1 cellular context compared by ENCODE assay signal in the genomic region with DNA sequence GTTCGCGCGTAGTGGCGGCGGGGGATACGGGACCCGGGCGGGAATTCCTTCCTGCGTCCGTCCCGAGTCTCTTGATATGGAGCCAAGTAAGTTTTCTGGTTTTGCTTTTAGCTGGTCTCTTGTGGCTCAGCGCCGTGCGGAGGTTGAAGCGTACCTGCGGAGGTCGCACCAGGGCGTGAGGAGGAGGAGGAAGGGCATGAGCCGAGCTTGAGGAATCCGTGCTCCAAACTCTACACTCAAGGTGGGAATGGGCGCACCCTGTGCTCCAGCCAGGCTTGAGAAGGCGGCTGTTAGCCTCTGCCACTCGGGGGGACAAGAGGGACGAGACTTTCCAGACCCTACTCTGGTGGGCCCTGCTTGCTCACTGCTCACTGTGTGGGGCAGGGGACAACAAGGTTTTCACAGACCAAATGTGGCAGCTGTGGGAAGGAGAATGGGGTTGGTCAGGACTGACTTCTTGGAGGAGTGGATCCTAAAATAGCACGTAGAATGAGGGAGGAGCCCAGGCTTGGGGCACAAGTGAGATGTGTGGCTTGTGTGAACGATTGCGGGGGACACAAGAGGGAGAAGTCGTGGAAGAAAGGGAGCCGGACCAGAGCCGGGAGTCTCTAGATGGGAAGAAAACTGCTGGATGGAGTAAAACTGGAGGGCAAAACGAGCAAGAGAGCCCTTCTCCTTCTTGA.
TF ChIP-seq lines count a peak whose summit lies in the region.

No MANE protein-coding gene starts in this region.

TF ChIP-seq in K562, 482 proteins besides CTCF, POLR2A, EP300 and RAD21 (continues in another document):
- TF ChIP-seq ZFPM2 (CRISPR knock-in tag; IDR thresholded peaks at IDR 0.05) (no peak), SAP30 (IDR thresholded peaks at IDR 0.05; ENCODE audit: borderline replicate concordance, insufficient read depth, low read depth, low read length, poor library complexity, severe bottlenecking) (peak; percentile 44), ZNF239 (CRISPR knock-in tag; IDR thresholded peaks at IDR 0.05) (no peak), CCNT2 (IDR thresholded peaks at IDR 0.05; ENCODE audit: borderline replicate concordance, extremely low read depth, insufficient read length, low read depth, low read length) (no peak), CBX8 (IDR thresholded peaks at IDR 0.05; ENCODE audit: borderline replicate concordance, extremely low read depth, low read depth, low read length, poor library complexity, severe bottlenecking) (no peak), FOXP1 (CRISPR knock-in tag; IDR thresholded peaks at IDR 0.05) (0 out of 2 replicates have a peak, but pooled peaks have one; percentile 10), ZC3H8 (IDR thresholded peaks at IDR 0.05) (no peak), STAT5A (IDR thresholded peaks at IDR 0.05; ENCODE audit: borderline replicate concordance, low read length) (no peak), SLC30A9 (CRISPR knock-in tag; IDR thresholded peaks at IDR 0.05) (no peak), SMARCA4 (IDR thresholded peaks at IDR 0.05) (no peak), MTF1 (CRISPR knock-in tag; IDR thresholded peaks at IDR 0.05; ENCODE audit: borderline replicate concordance) (no peak), MXI1 (IDR thresholded peaks at IDR 0.05; ENCODE audit: low read depth, low read length) (no peak), FOXA1 (IDR thresholded peaks at IDR 0.05; ENCODE audit: borderline replicate concordance) (no peak), PHF8 (IDR thresholded peaks at IDR 0.05; ENCODE audit: borderline replicate concordance, low read length) (no peak), MTA3 (IDR thresholded peaks at IDR 0.05; ENCODE audit: borderline replicate concordance) (no peak), NR3C1 (CRISPR knock-in tag; IDR thresholded peaks at IDR 0.05) (no peak), TAF15 (IDR thresholded peaks at IDR 0.05; ENCODE audit: low read depth, low read length) (no peak), PHB (CRISPR knock-in tag; IDR thresholded peaks at IDR 0.05) (no peak), TOE1 (IDR thresholded peaks at IDR 0.05; ENCODE audit: borderline replicate concordance) (no peak), TOE1 (CRISPR knock-in tag; IDR thresholded peaks at IDR 0.05; ENCODE audit: borderline replicate concordance, low read depth) (no peak), XRCC3 (IDR thresholded peaks at IDR 0.05) (no peak), KDM5B (IDR thresholded peaks at IDR 0.05; ENCODE audit: insufficient replicate concordance, low read depth, low read length) (peak; percentile 24), MAZ (CRISPR knock-in tag; conservative IDR thresholded peaks at IDR 0.05 in 1 of 2, IDR thresholded peaks at IDR 0.05 in 1 of 2) (no peak), ATF7 (IDR thresholded peaks at IDR 0.05) (no peak), EP400 (IDR thresholded peaks at IDR 0.05) (no peak), SMARCC2 (IDR thresholded peaks at IDR 0.05; ENCODE audit: low read depth) (no peak; the same call in 1 of the 2 replicates), BRD4 (IDR thresholded peaks at IDR 0.05) (no peak), MEF2A (IDR thresholded peaks at IDR 0.05; ENCODE audit: control insufficient read depth, low read depth, low read length) (peak; percentile 52; the same call in 1 of the 2 replicates), CBX5 (IDR thresholded peaks at IDR 0.05; ENCODE audit: borderline replicate concordance, low read depth) (no peak), BMI1 (IDR thresholded peaks at IDR 0.05; ENCODE audit: low read length) (no peak), RCOR1 (IDR thresholded peaks at IDR 0.05; ENCODE audit: borderline replicate concordance in 1 of 2, low read depth in 2 of 2, low read length in 2 of 2) (no peak), ZNF695 (CRISPR knock-in tag; IDR thresholded peaks at IDR 0.05) (no peak), KLF6 (CRISPR knock-in tag; IDR thresholded peaks at IDR 0.05; ENCODE audit: borderline replicate concordance) (no peak), ZNF699 (CRISPR knock-in tag; IDR thresholded peaks at IDR 0.05; ENCODE audit: insufficient replicate concordance) (no peak), PURB (CRISPR knock-in tag; IDR thresholded peaks at IDR 0.05; ENCODE audit: low read depth) (no peak), ZEB2 (IDR thresholded peaks at IDR 0.05) (no peak), ZFP1 (CRISPR knock-in tag; IDR thresholded peaks at IDR 0.05) (no peak), KDM2B (CRISPR knock-in tag; IDR thresholded peaks at IDR 0.05) (0 out of 2 replicates have a peak, but pooled peaks have one; percentile 18)
- TF ChIP-seq, protein P1, sequence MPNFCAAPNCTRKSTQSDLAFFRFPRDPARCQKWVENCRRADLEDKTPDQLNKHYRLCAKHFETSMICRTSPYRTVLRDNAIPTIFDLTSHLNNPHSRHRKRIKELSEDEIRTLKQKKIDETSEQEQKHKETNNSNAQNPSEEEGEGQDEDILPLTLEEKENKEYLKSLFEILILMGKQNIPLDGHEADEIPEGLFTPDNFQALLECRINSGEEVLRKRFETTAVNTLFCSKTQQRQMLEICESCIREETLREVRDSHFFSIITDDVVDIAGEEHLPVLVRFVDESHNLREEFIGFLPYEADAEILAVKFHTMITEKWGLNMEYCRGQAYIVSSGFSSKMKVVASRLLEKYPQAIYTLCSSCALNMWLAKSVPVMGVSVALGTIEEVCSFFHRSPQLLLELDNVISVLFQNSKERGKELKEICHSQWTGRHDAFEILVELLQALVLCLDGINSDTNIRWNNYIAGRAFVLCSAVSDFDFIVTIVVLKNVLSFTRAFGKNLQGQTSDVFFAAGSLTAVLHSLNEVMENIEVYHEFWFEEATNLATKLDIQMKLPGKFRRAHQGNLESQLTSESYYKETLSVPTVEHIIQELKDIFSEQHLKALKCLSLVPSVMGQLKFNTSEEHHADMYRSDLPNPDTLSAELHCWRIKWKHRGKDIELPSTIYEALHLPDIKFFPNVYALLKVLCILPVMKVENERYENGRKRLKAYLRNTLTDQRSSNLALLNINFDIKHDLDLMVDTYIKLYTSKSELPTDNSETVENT (CRISPR knock-in tag; IDR thresholded peaks at IDR 0.05): no peak
- TF ChIP-seq, protein P2, sequence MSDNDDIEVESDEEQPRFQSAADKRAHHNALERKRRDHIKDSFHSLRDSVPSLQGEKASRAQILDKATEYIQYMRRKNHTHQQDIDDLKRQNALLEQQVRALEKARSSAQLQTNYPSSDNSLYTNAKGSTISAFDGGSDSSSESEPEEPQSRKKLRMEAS (CRISPR knock-in tag; IDR thresholded peaks at IDR 0.05): no peak
- TF ChIP-seq, protein P3, sequence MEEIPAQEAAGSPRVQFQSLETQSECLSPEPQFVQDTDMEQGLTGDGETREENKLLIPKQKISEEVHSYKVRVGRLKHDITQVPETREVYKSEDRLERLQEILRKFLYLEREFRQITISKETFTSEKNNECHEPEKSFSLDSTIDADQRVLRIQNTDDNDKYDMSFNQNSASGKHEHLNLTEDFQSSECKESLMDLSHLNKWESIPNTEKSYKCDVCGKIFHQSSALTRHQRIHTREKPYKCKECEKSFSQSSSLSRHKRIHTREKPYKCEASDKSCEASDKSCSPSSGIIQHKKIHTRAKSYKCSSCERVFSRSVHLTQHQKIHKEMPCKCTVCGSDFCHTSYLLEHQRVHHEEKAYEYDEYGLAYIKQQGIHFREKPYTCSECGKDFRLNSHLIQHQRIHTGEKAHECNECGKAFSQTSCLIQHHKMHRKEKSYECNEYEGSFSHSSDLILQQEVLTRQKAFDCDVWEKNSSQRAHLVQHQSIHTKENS (CRISPR knock-in tag; IDR thresholded peaks at IDR 0.05): no peak
- TF ChIP-seq, protein P4, sequence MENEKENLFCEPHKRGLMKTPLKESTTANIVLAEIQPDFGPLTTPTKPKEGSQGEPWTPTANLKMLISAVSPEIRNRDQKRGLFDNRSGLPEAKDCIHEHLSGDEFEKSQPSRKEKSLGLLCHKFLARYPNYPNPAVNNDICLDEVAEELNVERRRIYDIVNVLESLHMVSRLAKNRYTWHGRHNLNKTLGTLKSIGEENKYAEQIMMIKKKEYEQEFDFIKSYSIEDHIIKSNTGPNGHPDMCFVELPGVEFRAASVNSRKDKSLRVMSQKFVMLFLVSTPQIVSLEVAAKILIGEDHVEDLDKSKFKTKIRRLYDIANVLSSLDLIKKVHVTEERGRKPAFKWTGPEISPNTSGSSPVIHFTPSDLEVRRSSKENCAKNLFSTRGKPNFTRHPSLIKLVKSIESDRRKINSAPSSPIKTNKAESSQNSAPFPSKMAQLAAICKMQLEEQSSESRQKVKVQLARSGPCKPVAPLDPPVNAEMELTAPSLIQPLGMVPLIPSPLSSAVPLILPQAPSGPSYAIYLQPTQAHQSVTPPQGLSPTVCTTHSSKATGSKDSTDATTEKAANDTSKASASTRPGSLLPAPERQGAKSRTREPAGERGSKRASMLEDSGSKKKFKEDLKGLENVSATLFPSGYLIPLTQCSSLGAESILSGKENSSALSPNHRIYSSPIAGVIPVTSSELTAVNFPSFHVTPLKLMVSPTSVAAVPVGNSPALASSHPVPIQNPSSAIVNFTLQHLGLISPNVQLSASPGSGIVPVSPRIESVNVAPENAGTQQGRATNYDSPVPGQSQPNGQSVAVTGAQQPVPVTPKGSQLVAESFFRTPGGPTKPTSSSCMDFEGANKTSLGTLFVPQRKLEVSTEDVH (IDR thresholded peaks at IDR 0.05; ENCODE audit: low read depth, partially characterized antibody): no peak
- TF ChIP-seq, protein P5, sequence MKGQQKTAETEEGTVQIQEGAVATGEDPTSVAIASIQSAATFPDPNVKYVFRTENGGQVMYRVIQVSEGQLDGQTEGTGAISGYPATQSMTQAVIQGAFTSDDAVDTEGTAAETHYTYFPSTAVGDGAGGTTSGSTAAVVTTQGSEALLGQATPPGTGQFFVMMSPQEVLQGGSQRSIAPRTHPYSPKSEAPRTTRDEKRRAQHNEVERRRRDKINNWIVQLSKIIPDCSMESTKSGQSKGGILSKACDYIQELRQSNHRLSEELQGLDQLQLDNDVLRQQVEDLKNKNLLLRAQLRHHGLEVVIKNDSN (CRISPR knock-in tag; IDR thresholded peaks at IDR 0.05): no peak
- TF ChIP-seq, protein P6, sequence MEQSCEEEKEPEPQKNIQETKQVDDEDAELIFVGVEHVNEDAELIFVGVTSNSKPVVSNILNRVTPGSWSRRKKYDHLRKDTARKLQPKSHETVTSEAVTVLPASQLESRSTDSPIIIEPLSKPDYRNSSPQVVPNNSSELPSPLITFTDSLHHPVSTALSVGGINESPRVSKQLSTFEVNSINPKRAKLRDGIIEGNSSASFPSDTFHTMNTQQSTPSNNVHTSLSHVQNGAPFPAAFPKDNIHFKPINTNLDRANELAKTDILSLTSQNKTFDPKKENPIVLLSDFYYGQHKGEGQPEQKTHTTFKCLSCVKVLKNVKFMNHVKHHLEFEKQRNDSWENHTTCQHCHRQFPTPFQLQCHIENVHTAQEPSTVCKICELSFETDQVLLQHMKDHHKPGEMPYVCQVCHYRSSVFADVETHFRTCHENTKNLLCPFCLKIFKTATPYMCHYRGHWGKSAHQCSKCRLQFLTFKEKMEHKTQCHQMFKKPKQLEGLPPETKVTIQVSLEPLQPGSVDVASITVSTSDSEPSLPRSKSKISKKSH (CRISPR knock-in tag; IDR thresholded peaks at IDR 0.05): no peak
- TF ChIP-seq, protein P7, sequence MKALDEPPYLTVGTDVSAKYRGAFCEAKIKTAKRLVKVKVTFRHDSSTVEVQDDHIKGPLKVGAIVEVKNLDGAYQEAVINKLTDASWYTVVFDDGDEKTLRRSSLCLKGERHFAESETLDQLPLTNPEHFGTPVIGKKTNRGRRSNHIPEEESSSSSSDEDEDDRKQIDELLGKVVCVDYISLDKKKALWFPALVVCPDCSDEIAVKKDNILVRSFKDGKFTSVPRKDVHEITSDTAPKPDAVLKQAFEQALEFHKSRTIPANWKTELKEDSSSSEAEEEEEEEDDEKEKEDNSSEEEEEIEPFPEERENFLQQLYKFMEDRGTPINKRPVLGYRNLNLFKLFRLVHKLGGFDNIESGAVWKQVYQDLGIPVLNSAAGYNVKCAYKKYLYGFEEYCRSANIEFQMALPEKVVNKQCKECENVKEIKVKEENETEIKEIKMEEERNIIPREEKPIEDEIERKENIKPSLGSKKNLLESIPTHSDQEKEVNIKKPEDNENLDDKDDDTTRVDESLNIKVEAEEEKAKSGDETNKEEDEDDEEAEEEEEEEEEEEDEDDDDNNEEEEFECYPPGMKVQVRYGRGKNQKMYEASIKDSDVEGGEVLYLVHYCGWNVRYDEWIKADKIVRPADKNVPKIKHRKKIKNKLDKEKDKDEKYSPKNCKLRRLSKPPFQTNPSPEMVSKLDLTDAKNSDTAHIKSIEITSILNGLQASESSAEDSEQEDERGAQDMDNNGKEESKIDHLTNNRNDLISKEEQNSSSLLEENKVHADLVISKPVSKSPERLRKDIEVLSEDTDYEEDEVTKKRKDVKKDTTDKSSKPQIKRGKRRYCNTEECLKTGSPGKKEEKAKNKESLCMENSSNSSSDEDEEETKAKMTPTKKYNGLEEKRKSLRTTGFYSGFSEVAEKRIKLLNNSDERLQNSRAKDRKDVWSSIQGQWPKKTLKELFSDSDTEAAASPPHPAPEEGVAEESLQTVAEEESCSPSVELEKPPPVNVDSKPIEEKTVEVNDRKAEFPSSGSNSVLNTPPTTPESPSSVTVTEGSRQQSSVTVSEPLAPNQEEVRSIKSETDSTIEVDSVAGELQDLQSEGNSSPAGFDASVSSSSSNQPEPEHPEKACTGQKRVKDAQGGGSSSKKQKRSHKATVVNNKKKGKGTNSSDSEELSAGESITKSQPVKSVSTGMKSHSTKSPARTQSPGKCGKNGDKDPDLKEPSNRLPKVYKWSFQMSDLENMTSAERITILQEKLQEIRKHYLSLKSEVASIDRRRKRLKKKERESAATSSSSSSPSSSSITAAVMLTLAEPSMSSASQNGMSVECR (CRISPR knock-in tag; IDR thresholded peaks at IDR 0.05): peak; percentile 12; the same call in 1 of the 2 replicates
- TF ChIP-seq, protein P8, sequence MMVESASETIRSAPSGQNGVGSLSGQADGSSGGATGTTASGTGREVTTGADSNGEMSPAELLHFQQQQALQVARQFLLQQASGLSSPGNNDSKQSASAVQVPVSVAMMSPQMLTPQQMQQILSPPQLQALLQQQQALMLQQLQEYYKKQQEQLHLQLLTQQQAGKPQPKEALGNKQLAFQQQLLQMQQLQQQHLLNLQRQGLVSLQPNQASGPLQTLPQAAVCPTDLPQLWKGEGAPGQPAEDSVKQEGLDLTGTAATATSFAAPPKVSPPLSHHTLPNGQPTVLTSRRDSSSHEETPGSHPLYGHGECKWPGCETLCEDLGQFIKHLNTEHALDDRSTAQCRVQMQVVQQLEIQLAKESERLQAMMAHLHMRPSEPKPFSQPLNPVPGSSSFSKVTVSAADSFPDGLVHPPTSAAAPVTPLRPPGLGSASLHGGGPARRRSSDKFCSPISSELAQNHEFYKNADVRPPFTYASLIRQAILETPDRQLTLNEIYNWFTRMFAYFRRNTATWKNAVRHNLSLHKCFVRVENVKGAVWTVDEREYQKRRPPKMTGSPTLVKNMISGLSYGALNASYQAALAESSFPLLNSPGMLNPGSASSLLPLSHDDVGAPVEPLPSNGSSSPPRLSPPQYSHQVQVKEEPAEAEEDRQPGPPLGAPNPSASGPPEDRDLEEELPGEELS (CRISPR knock-in tag; IDR thresholded peaks at IDR 0.05; ENCODE audit: borderline replicate concordance): no peak
